1 cellular context compared by ENCODE assay signal in genomic region chr18:79679552-79680099, GRCh38.
TF ChIP-seq lines count a peak whose summit lies in the region.

TSS of gene CTDP1 (plus strand) at chr18:79679803. CDS start at chr18:79679948, 145 bp downstream.

TF ChIP-seq in K562, 482 proteins besides CTCF, POLR2A, EP300 and RAD21 (continued from another document and continues in another):
- TF ChIP-seq, protein P1, sequence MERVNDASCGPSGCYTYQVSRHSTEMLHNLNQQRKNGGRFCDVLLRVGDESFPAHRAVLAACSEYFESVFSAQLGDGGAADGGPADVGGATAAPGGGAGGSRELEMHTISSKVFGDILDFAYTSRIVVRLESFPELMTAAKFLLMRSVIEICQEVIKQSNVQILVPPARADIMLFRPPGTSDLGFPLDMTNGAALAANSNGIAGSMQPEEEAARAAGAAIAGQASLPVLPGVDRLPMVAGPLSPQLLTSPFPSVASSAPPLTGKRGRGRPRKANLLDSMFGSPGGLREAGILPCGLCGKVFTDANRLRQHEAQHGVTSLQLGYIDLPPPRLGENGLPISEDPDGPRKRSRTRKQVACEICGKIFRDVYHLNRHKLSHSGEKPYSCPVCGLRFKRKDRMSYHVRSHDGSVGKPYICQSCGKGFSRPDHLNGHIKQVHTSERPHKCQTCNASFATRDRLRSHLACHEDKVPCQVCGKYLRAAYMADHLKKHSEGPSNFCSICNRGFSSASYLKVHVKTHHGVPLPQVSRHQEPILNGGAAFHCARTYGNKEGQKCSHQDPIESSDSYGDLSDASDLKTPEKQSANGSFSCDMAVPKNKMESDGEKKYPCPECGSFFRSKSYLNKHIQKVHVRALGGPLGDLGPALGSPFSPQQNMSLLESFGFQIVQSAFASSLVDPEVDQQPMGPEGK (CRISPR knock-in tag; IDR thresholded peaks at IDR 0.05; ENCODE audit: borderline replicate concordance): no peak
- TF ChIP-seq ETV5 (CRISPR knock-in tag; IDR thresholded peaks at IDR 0.05; ENCODE audit: low read depth) (no peak), CBX1 (IDR thresholded peaks at IDR 0.05; ENCODE audit: low read depth) (peak; percentile 47; the same call in 1 of the 2 replicates), GABPA (tag; conservative IDR thresholded peaks at IDR 0.05; ENCODE audit: low read depth) (peak; percentile 89), HDAC1 (IDR thresholded peaks at IDR 0.05) (peak in 1 of 2 experiments; percentile 8; a peak in 1 of 4 replicates), MTA1 (IDR thresholded peaks at IDR 0.05; ENCODE audit: borderline replicate concordance) (peak; percentile 99), CEBPZ (IDR thresholded peaks at IDR 0.05; ENCODE audit: borderline replicate concordance, low read depth, low read length) (no peak), C11orf30 (IDR thresholded peaks at IDR 0.05; ENCODE audit: low read depth) (peak; percentile 91), ZNF668 (CRISPR knock-in tag; IDR thresholded peaks at IDR 0.05) (no peak), ZNF589 (CRISPR knock-in tag; IDR thresholded peaks at IDR 0.05; ENCODE audit: low read depth) (0 out of 2 replicates have a peak, but pooled peaks have one; percentile 48), NELFE (IDR thresholded peaks at IDR 0.05; ENCODE audit: insufficient read depth, insufficient read length) (no peak), KHSRP (IDR thresholded peaks at IDR 0.05) (peak; percentile 97), ZNF75A (CRISPR knock-in tag; IDR thresholded peaks at IDR 0.05) (no peak), FOXK1 (CRISPR knock-in tag; IDR thresholded peaks at IDR 0.05; ENCODE audit: borderline replicate concordance) (no peak; the same call in 1 of the 2 replicates), TGIF2 (CRISPR knock-in tag; IDR thresholded peaks at IDR 0.05) (no peak), GATAD2A (IDR thresholded peaks at IDR 0.05) (no peak), ZNF518B (CRISPR knock-in tag; IDR thresholded peaks at IDR 0.05) (no peak), DIDO1 (tag; IDR thresholded peaks at IDR 0.05; ENCODE audit: low read depth) (peak; percentile 90), GMEB1 (CRISPR knock-in tag; IDR thresholded peaks at IDR 0.05) (peak; percentile 100), ZBTB26 (CRISPR knock-in tag; IDR thresholded peaks at IDR 0.05) (no peak), POLR3G (IDR thresholded peaks at IDR 0.05; ENCODE audit: extremely low read depth, insufficient read length, insufficient replicate concordance) (no peak), FIP1L1 (IDR thresholded peaks at IDR 0.05; ENCODE audit: low read depth, low read length, poor library complexity, severe bottlenecking) (peak; percentile 43), TCFL5 (CRISPR knock-in tag; conservative IDR thresholded peaks at IDR 0.05) (no peak), ZZZ3 (IDR thresholded peaks at IDR 0.05) (no peak)
- TF ChIP-seq, protein P2, sequence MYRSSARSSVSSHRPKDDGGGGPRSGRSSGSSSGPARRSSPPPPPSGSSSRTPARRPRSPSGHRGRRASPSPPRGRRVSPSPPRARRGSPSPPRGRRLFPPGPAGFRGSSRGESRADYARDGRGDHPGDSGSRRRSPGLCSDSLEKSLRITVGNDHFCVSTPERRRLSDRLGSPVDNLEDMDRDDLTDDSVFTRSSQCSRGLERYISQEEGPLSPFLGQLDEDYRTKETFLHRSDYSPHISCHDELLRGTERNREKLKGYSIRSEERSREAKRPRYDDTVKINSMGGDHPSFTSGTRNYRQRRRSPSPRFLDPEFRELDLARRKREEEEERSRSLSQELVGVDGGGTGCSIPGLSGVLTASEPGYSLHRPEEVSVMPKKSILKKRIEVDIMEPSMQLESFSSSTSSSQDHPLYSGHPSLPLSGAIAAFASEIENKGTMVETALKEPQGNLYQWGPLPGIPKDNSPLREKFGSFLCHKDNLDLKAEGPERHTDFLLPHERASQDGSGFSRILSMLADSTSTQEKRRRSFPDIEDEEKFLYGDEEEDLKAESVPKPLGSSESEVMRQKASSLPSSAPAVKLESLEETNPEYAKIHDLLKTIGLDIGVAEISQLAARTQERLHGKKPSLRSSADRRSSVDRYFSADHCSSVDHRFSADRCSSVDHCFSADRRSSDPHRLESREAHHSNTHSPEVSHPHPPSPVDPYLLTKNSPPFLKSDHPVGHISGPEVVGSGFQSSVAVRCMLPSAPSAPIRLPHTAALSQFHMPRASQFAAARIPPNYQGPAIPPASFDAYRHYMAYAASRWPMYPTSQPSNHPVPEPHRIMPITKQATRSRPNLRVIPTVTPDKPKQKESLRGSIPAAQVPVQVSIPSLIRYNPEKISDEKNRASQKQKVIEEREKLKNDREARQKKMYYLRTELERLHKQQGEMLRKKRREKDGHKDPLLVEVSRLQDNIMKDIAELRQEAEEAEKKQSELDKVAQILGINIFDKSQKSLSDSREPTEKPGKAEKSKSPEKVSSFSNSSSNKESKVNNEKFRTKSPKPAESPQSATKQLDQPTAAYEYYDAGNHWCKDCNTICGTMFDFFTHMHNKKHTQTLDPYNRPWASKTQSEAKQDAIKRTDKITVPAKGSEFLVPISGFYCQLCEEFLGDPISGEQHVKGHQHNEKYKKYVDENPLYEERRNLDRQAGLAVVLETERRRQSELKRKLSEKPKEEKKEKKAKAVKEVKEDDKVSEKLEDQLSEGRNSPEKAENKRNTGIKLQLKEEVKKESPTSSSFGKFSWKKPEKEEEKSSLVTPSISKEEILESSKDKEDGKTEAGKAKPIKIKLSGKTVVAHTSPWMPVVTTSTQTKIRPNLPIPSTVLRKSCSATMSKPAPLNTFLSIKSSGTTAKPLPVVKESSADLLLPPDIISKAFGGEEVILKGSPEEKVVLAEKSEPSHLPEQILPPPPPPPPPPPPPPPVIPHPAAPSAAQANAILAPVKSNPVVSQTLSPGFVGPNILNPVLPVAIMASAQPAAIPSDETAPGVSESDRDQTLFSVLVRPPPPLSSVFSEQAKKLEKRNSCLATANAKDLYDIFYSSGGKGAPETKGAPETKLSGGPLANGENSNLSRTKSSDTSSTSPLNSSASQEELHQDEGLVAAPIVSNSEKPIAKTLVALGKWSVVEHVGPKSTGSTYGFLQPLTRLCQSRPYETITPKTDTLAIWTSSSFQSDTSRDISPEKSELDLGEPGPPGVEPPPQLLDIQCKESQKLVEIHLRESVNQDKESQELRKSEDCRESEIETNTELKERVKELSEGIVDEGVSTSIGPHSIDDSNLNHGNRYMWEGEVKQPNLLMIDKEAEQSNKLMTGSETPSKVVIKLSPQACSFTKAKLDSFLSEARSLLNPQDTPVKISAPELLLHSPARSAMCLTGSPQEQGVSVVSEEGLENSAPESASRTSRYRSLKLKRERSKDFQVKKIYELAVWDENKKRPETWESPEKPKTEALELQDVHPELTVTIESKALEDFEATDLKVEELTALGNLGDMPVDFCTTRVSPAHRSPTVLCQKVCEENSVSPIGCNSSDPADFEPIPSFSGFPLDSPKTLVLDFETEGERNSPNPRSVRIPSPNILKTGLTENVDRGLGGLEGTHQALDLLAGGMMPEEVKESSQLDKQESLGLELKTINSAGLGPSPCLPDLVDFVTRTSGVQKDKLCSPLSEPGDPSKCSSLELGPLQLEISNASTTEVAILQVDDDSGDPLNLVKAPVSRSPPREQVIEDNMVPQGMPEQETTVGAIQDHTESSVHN (IDR thresholded peaks at IDR 0.05; ENCODE audit: borderline replicate concordance in 1 of 2, low read depth in 1 of 2): no peak
- TF ChIP-seq, protein P3, sequence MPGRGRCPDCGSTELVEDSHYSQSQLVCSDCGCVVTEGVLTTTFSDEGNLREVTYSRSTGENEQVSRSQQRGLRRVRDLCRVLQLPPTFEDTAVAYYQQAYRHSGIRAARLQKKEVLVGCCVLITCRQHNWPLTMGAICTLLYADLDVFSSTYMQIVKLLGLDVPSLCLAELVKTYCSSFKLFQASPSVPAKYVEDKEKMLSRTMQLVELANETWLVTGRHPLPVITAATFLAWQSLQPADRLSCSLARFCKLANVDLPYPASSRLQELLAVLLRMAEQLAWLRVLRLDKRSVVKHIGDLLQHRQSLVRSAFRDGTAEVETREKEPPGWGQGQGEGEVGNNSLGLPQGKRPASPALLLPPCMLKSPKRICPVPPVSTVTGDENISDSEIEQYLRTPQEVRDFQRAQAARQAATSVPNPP (IDR thresholded peaks at IDR 0.05; ENCODE audit: borderline replicate concordance, insufficient read depth, insufficient read length): no peak
- TF ChIP-seq, protein P4, sequence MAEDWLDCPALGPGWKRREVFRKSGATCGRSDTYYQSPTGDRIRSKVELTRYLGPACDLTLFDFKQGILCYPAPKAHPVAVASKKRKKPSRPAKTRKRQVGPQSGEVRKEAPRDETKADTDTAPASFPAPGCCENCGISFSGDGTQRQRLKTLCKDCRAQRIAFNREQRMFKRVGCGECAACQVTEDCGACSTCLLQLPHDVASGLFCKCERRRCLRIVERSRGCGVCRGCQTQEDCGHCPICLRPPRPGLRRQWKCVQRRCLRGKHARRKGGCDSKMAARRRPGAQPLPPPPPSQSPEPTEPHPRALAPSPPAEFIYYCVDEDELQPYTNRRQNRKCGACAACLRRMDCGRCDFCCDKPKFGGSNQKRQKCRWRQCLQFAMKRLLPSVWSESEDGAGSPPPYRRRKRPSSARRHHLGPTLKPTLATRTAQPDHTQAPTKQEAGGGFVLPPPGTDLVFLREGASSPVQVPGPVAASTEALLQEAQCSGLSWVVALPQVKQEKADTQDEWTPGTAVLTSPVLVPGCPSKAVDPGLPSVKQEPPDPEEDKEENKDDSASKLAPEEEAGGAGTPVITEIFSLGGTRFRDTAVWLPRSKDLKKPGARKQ (CRISPR knock-in tag; IDR thresholded peaks at IDR 0.05): no peak
- TF ChIP-seq, protein P5, sequence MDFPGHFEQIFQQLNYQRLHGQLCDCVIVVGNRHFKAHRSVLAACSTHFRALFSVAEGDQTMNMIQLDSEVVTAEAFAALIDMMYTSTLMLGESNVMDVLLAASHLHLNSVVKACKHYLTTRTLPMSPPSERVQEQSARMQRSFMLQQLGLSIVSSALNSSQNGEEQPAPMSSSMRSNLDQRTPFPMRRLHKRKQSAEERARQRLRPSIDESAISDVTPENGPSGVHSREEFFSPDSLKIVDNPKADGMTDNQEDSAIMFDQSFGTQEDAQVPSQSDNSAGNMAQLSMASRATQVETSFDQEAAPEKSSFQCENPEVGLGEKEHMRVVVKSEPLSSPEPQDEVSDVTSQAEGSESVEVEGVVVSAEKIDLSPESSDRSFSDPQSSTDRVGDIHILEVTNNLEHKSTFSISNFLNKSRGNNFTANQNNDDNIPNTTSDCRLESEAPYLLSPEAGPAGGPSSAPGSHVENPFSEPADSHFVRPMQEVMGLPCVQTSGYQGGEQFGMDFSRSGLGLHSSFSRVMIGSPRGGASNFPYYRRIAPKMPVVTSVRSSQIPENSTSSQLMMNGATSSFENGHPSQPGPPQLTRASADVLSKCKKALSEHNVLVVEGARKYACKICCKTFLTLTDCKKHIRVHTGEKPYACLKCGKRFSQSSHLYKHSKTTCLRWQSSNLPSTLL (IDR thresholded peaks at IDR 0.05): no peak
